In genomic region chr13:40352385-40352778, GRCh38 we compare ENCODE assay signal across 12 cellular contexts.
DNase-seq lines count a peak whose midpoint lies in the region; TF ChIP-seq lines count a peak whose summit lies in the region.
"Had no signal": no experiment of that assay in that cellular context is flagged by ENCODE, and none has a peak within 500 bp of the region (broad histone marks: within the 10 kb centered on the region; RNA-seq: fewer than 3 reads in every experiment).

No MANE protein-coding gene starts in this region.

- no peaks in the 10 kb centered on the region for H3K4me1 ChIP-seq in CD8-positive, alpha-beta memory T cell (ENCODE audit: insufficient read depth, low read length)

- H3K27me3 Mint-ChIP-seq in mesothelial cell of epicardium (ENCODE audit: low read depth): no peaks in the 10 kb centered on the region
- H3K27me3 Mint-ChIP-seq in CD8-positive, alpha-beta memory T cell: peaks cover 0 to 4% of the 10 kb centered on the region in 2 donors

- H3K9me3 ChIP-seq in CD8-positive, alpha-beta memory T cell (ENCODE audit: low read length): no peaks in the 10 kb centered on the region
- H3K9me3 ChIP-seq: transverse colon had no signal

- no peaks in the 10 kb centered on the region for H3K27me3 ChIP-seq in CD8-positive, alpha-beta memory T cell (ENCODE audit: insufficient read depth, low read length, poor library complexity, severe bottlenecking)
- H3K27me3 ChIP-seq: transverse colon had no signal

- H3K36me3 ChIP-seq in CD8-positive, alpha-beta memory T cell (ENCODE audit: insufficient read depth, low read length): no peaks in the 10 kb centered on the region
- H3K36me3 ChIP-seq: transverse colon had no signal

- POLR2A ChIA-PET in CD8-positive, alpha-beta memory T cell (lab: Charles Lee): no interaction called here

- no peaks in the 10 kb centered on the region for H3K36me3 Mint-ChIP-seq in mesothelial cell of epicardium
- peaks cover 0 to 2% (median 0%) of the 10 kb centered on the region in 3 donors for H3K36me3 Mint-ChIP-seq in CD8-positive, alpha-beta memory T cell

- peak overlapping the region; percentile 52 for H3K27ac Mint-ChIP-seq in mesothelial cell of epicardium
- H3K27ac Mint-ChIP-seq in CD8-positive, alpha-beta memory T cell: no peak overlapping the region
- H3K27ac Mint-ChIP-seq: activated naive CD4-positive, alpha-beta T cell treated with anti-CD3 and anti-CD28 coated beads for 36 hours had no signal

- TF ChIP-seq CTCF in fibroblast of the aortic adventitia (IDR thresholded peaks at IDR 0.05; ENCODE audit: insufficient read depth, low read length) (no peak), mesothelial cell of epicardium (IDR thresholded peaks at IDR 0.05; ENCODE audit: unreplicated experiment) (no peak)

- H3K27ac ChIP-seq in substantia nigra (ENCODE audit: low read depth, low read length, poor library complexity, severe bottlenecking): peak overlapping the region; percentile 73
- H3K27ac ChIP-seq in CD8-positive, alpha-beta memory T cell (ENCODE audit: low read depth, low read length): no peak overlapping the region

- no peak overlapping the region for H3K4me3 Mint-ChIP-seq in mesothelial cell of epicardium
- no peak overlapping the region for H3K4me3 Mint-ChIP-seq in CD8-positive, alpha-beta memory T cell
- H3K4me3 Mint-ChIP-seq: activated naive CD4-positive, alpha-beta T cell treated with anti-CD3 and anti-CD28 coated beads for 36 hours had no signal

- CTCF ChIA-PET in CD8-positive, alpha-beta memory T cell (lab: Charles Lee): no interaction called here

- DNase-seq in amniotic epithelial cell (ENCODE audit: low read depth) (peak; percentile 63), fibroblast of the aortic adventitia (ENCODE audit: low read depth) (peak; percentile 27), mesothelial cell of epicardium (ENCODE audit: low spot score in 2 of 2, unreplicated experiment in 2 of 2) (no peak), substantia nigra (lab: John Stamatoyannopoulos, UW) (peak in 39 of 49 donors; percentile 8 to 79 (median 49)), NCI-H345 treated with DMSO at 0.1 percent for 48 hours (lab: John Stamatoyannopoulos, UW; ENCODE audit: unreplicated experiment) (no peak), NCI-H2029 (lab: John Stamatoyannopoulos, UW) (no peak), GF-D8 (lab: John Stamatoyannopoulos, UW) (no peak)
- no peak for DNase-seq in CD8-positive, alpha-beta memory T cell
- DNase-seq: activated naive CD4-positive, alpha-beta T cell treated with anti-CD3 and anti-CD28 coated beads for 36 hours; NCI-H1092 treated with DMSO at 0.1 percent for 48 hours; NCI-H82; transverse colon had no signal

- H3K9me3 Mint-ChIP-seq in mesothelial cell of epicardium: peaks cover 7% of the 10 kb centered on the region
- no peaks in the 10 kb centered on the region for H3K9me3 Mint-ChIP-seq in CD8-positive, alpha-beta memory T cell
- H3K9me3 Mint-ChIP-seq: activated naive CD4-positive, alpha-beta T cell treated with anti-CD3 and anti-CD28 coated beads for 36 hours had no signal

- peaks cover 48% of the 10 kb centered on the region for H3K4me1 Mint-ChIP-seq in mesothelial cell of epicardium
- peaks cover 0 to 1% (median 0%) of the 10 kb centered on the region in 3 donors for H3K4me1 Mint-ChIP-seq in CD8-positive, alpha-beta memory T cell

- H3K4me3 ChIP-seq in fibroblast of the aortic adventitia (ENCODE audit: low read depth, low read length): no peak overlapping the region
- no peak overlapping the region for H3K4me3 ChIP-seq in CD8-positive, alpha-beta memory T cell (ENCODE audit: low read length)
- H3K4me3 ChIP-seq: transverse colon had no signal

Comparison
In these comparisons a context has a peak if more than half of its experiments do, and no peak if none do; other contexts are left out.
1. DNase-seq: peak in amniotic epithelial cell (single experiment), fibroblast of the aortic adventitia (single experiment) and substantia nigra (39 of 49); none in mesothelial cell of epicardium (0 of 2), NCI-H345 treated with DMSO at 0.1 percent for 48 hours (single experiment), NCI-H2029 (single experiment), GF-D8 (single experiment) and CD8-positive, alpha-beta memory T cell (0 of 5).